In the genomic region with DNA sequence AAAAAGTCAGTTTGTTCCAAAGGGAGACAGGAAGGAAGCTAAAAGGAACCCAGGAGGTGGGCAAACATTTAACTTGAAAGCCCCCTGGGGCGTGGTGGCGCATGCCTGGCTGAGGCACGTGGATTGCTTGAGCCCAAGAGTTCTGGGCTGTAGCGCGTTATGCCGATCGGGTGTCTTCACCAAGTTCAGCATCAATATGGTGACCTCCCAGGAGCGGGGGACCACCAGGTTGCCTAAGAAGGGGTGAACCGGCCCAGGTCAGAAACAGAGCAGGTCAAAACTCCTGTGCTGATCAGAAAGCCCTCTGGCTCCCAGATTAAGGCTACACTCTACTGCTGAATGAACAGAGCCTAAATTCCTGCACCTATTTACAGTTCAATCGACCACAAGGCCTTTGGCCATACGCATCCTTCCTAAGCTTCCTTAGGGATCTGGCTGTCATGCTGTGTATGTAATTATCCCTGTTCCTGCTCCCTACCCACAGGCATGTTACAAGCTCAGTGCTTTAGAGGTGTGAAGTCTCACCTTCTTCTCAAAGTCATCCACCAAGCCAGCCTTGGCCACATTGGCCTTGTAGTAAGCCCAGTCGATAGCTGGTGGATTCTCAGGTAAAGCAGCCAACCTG, we compare ENCODE assay signal across 36 cellular contexts. TPM values are rescaled to one million over a fixed set of nuclear protein-coding genes. Genes with fewer than 3 reads are reported as not detected.
"Had no signal": no experiment of that assay in that cellular context is flagged by ENCODE, and none has a peak within 500 bp of the region (broad histone marks: within the 10 kb centered on the region; RNA-seq: fewer than 3 reads in every experiment).

No MANE protein-coding gene starts in this region.

- H3K79me2 ChIP-seq: parathyroid adenoma had no signal

- H3K27me3 Mint-ChIP-seq: activated CD4-positive, alpha-beta memory T cell treated with anti-CD3 and anti-CD28 coated beads, Interleukin-2, amount 10 ng/mL, durations not matched to agents 7 days and 5 days; activated CD4-positive, alpha-beta T cell treated with anti-CD3 and anti-CD28 coated beads, Interleukin-2, amount 10 ng/mL, durations not matched to agents 24 days and 14 days; activated T-helper 17 cell treated with anti-CD3 and anti-CD28 coated beads, Interleukin-2, amount 50 U/mL, for 72 hours; naive thymus-derived CD4-positive, alpha-beta T cell; stimulated activated memory B cell treated with anti-CD40 and anti-IgM and Interleukin-4, amounts not matched to agents 10 μg/mL and 1 μg/mL and 100 μg/mL, for 72 hours had no signal

- H3K9me3 ChIP-seq: right atrium auricular region, stomach, thyroid gland, upper lobe of left lung, vagina had no signal

- ATAC-seq: activated CD4-positive, CD25-positive, alpha-beta regulatory T cell treated with anti-CD3 and anti-CD28 coated beads, Interleukin-2, amount 50 U/mL, for 24 hours; activated T-cell treated with anti-CD3 and anti-CD28 coated beads, Interleukin-2, amount 50 U/mL, for 4 hours; activated T-helper 17 cell treated with anti-CD3 and anti-CD28 coated beads, Interleukin-2, amount 50 U/mL, for 72 hours; esophagus mucosa; left colon; naive thymus-derived CD4-positive, alpha-beta T cell; stimulated activated memory B cell treated with anti-CD40 and anti-IgM and Interleukin-4, amounts not matched to agents 10 μg/mL and 1 μg/mL and 100 μg/mL, for 72 hours had no signal

- H3K4me3 Mint-ChIP-seq: activated CD4-positive, alpha-beta memory T cell treated with anti-CD3 and anti-CD28 coated beads, Interleukin-2, amount 10 ng/mL, durations not matched to agents 7 days and 5 days; activated CD4-positive, alpha-beta T cell treated with anti-CD3 and anti-CD28 coated beads, Interleukin-2, amount 10 ng/mL, durations not matched to agents 24 days and 14 days; activated T-cell treated with anti-CD3 and anti-CD28 coated beads, Interleukin-2, amount 50 U/mL, for 4 hours; activated T-helper 17 cell treated with anti-CD3 and anti-CD28 coated beads, Interleukin-2, amount 50 U/mL, for 72 hours; neural progenitor cell; stimulated activated memory B cell treated with anti-CD40 and anti-IgM and Interleukin-4, amounts not matched to agents 10 μg/mL and 1 μg/mL and 100 μg/mL, for 72 hours had no signal

- DNase-seq: activated CD4-positive, alpha-beta memory T cell treated with anti-CD3 and anti-CD28 coated beads, Interleukin-2, amount 10 ng/mL, durations not matched to agents 7 days and 5 days; activated CD4-positive, alpha-beta T cell treated with anti-CD3 and anti-CD28 coated beads, Interleukin-2, amount 10 ng/mL, durations not matched to agents 24 days and 14 days; activated gamma-delta T cell treated with Interleukin-2 at 50 U/mL for 16 hours; activated naive CD4-positive, alpha-beta T cell treated with anti-CD3 and anti-CD28 coated beads, Interleukin-2, amount 50 U/mL, for 16 hours; activated T-cell treated with anti-CD3 and anti-CD28 coated beads, Interleukin-2, amount 50 U/mL, for 4 hours; amniotic stem cell; brain microvascular endothelial cell; dorsolateral prefrontal cortex; effector memory CD4-positive, alpha-beta T cell; foreskin fibroblast; head of caudate nucleus; hippocampal formation; immature natural killer cell; kidney; left colon; mammary epithelial cell; midbrain; naive thymus-derived CD4-positive, alpha-beta T cell; occipital lobe; stimulated activated CD4-positive, alpha-beta T cell treated with anti-CD3 and anti-CD28 coated beads, Interleukin-1b, Interleukin-23, amount 100 ng/mL, for 48 hours; stimulated activated CD4-positive, alpha-beta T cell treated with anti-CD3 and anti-CD28 coated beads, Interleukin-4, amount 100 ng/mL, for 4 hours; stimulated activated CD8-positive, alpha-beta memory T cell treated with anti-CD3 and anti-CD28 coated beads, Interleukin-4, amount 100 ng/mL, for 48 hours; stomach; thyroid gland; upper lobe of left lung had no signal

- H3K27ac Mint-ChIP-seq: activated CD4-positive, alpha-beta memory T cell treated with anti-CD3 and anti-CD28 coated beads, Interleukin-2, amount 10 ng/mL, durations not matched to agents 7 days and 5 days; activated CD4-positive, alpha-beta T cell treated with anti-CD3 and anti-CD28 coated beads, Interleukin-2, amount 10 ng/mL, durations not matched to agents 24 days and 14 days; activated T-helper 17 cell treated with anti-CD3 and anti-CD28 coated beads, Interleukin-2, amount 50 U/mL, for 72 hours; neural progenitor cell; stimulated activated memory B cell treated with anti-CD40 and anti-IgM and Interleukin-4, amounts not matched to agents 10 μg/mL and 1 μg/mL and 100 μg/mL, for 72 hours had no signal

- H3K9me3 Mint-ChIP-seq: activated CD4-positive, alpha-beta memory T cell treated with anti-CD3 and anti-CD28 coated beads, Interleukin-2, amount 10 ng/mL, durations not matched to agents 7 days and 5 days; activated CD4-positive, alpha-beta T cell treated with anti-CD3 and anti-CD28 coated beads, Interleukin-2, amount 10 ng/mL, durations not matched to agents 24 days and 14 days; activated T-cell treated with anti-CD3 and anti-CD28 coated beads, Interleukin-2, amount 50 U/mL, for 4 hours; activated T-helper 17 cell treated with anti-CD3 and anti-CD28 coated beads, Interleukin-2, amount 50 U/mL, for 72 hours; immature natural killer cell; naive thymus-derived CD4-positive, alpha-beta T cell; neural progenitor cell; stimulated activated memory B cell treated with anti-CD40 and anti-IgM and Interleukin-4, amounts not matched to agents 10 μg/mL and 1 μg/mL and 100 μg/mL, for 72 hours had no signal

- H3K4me3 ChIP-seq: coronary artery, dorsolateral prefrontal cortex, neural progenitor cell, right atrium auricular region, smooth muscle cell, stomach, thyroid gland, upper lobe of left lung, vagina had no signal

- H3K27me3 ChIP-seq: brain microvascular endothelial cell, dorsolateral prefrontal cortex, neural progenitor cell, right atrium auricular region, stomach, thyroid gland, upper lobe of left lung, vagina had no signal

- H2AFZ ChIP-seq: neural progenitor cell, parathyroid adenoma had no signal

- H3K27ac ChIP-seq: brain microvascular endothelial cell, coronary artery, dorsolateral prefrontal cortex, neural progenitor cell, parathyroid adenoma, right atrium auricular region, stomach, upper lobe of left lung, vagina, VCaP had no signal

- H3K9ac ChIP-seq: neural progenitor cell, parathyroid adenoma had no signal

- H3K4me2 ChIP-seq: neural progenitor cell, smooth muscle cell had no signal

RNA-seq across cellular contexts. Expression of gene CDR2L, which starts 54.3 kb away (rescaled TPM):
- polyA plus RNA-seq: immature natural killer cell; naive thymus-derived CD4-positive, alpha-beta T cell had no signal
